Comparison of ENCODE assay signal across 8 cellular contexts in the genomic region with DNA sequence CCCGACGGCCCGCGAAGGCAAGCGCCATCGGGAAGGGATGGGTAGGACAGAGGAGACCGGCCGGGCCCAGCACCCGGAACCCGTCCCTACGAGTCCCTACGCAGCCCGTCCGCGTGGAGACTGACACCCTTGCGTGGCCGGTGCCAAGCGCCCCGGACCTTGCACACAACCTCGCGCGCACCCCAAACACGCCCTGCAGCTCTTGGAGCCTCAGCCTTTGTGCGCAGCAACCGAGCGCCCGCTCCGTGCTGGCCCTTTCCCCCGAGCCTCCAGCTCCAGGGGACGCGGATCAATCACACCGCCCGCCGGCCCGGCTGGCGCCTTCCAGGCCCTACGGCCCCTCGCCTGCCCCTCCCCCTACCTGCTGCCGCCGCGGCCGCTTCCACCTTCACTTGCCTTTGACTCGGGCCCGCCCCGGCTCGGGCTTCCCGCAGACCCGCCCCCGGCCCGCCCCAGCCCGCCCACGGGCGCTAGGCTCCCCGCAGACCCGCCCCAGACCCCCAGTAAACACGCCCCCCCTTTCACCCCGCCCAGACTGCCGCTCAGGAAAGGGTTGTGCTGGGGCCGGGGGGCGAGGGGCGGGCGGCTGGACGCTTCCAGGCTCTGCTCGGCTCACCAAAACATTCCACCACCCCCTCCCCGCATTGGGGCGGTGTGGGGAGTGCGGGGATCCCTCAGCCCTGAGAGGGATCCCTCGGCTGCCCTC. TPM values are rescaled to one million over a fixed set of nuclear protein-coding genes. Genes with fewer than 3 reads are reported as not detected.
DNase-seq lines count a peak whose midpoint lies in the region; TF ChIP-seq lines count a peak whose summit lies in the region.

A gene (minus strand): TSS at position 394 of the 706 bp plus-strand sequence. CDS start 1,746 bp downstream, outside the sequence.

- peak; percentile 69 for DNase-seq in NCI-H1105 treated with DMSO at 0.1 percent for 48 hours (lab: John Stamatoyannopoulos, UW)
- DNase-seq in activated CD4-positive, alpha-beta T cell treated with anti-CD3 and anti-CD28 coated beads, Interleukin-2, amount 50 U/mL, for 4 hours = peak; percentile 62 to 68
- peak; percentile 84 for DNase-seq in coronary artery (ENCODE audit: low spot score)
- peak; percentile 79 to 96 for DNase-seq in lower leg skin (ENCODE audit: low spot score in 2 of 2)
- DNase-seq in stimulated activated CD4-positive, alpha-beta T cell treated with anti-CD3 and anti-CD28 coated beads, Interleukin-4, amount 100 ng/mL, for 24 hours = peak; percentile 67
- no peak for DNase-seq in NCI-H446 treated with DMSO at 0.1 percent for 48 hours (lab: John Stamatoyannopoulos, UW)
- no peak for DNase-seq in middle frontal gyrus (ENCODE audit: extremely low spot score, low spot score)

- intact Hi-C loops in lower leg skin (cut with DNase I; ENCODE audit: low total_unique reads) = no loop called here

- H3K27ac ChIP-seq in coronary artery = peak within 1 kb of the TSS; percentile 94

- TF ChIP-seq POLR2A in lower leg skin (IDR thresholded peaks at IDR 0.05) = no peak

- 0% methylated on average over 41 to 51 of the region's 68 CpGs for WGBS in lower leg skin, 2 donors

- TF ChIP-seq CTCF in coronary artery (IDR thresholded peaks at IDR 0.05) (no peak), lower leg skin (IDR thresholded peaks at IDR 0.05) (no peak)

- peak within 1 kb of the TSS; percentile 29; the same call in 1 of the 2 replicates for H3K4me3 ChIP-seq in GM08714 (ENCODE audit: low read length)
- peak within 1 kb of the TSS; percentile 88 for H3K4me3 ChIP-seq in coronary artery
- peak within 1 kb of the TSS; percentile 41 for H3K4me3 ChIP-seq in lower leg skin (ENCODE audit: low read depth, poor library complexity, severe bottlenecking)

RNA-seq across cellular contexts. Expression of the gene that starts here (rescaled TPM):
- total RNA-seq in lower leg skin = 100 to 1,000 TPM; 186 to 475 (median 282) TPM

Comparison
In these comparisons a context has a peak if more than half of its experiments do, and no peak if none do; other contexts are left out.
1. H3K4me3 ChIP-seq: peak in every context shown above with its lines; median percentile 88 in coronary artery; 41 in lower leg skin; 29 in GM08714.
2. DNase-seq: peak in NCI-H1105 treated with DMSO at 0.1 percent for 48 hours (single experiment), activated CD4-positive, alpha-beta T cell treated with anti-CD3 and anti-CD28 coated beads, Interleukin-2, amount 50 U/mL, for 4 hours (2 of 2), coronary artery (single experiment), lower leg skin (2 of 2) and stimulated activated CD4-positive, alpha-beta T cell treated with anti-CD3 and anti-CD28 coated beads, Interleukin-4, amount 100 ng/mL, for 24 hours (single experiment); none in NCI-H446 treated with DMSO at 0.1 percent for 48 hours (single experiment) and middle frontal gyrus (single experiment).